ENCODE assay signal across 8 cellular contexts in the genomic region with DNA sequence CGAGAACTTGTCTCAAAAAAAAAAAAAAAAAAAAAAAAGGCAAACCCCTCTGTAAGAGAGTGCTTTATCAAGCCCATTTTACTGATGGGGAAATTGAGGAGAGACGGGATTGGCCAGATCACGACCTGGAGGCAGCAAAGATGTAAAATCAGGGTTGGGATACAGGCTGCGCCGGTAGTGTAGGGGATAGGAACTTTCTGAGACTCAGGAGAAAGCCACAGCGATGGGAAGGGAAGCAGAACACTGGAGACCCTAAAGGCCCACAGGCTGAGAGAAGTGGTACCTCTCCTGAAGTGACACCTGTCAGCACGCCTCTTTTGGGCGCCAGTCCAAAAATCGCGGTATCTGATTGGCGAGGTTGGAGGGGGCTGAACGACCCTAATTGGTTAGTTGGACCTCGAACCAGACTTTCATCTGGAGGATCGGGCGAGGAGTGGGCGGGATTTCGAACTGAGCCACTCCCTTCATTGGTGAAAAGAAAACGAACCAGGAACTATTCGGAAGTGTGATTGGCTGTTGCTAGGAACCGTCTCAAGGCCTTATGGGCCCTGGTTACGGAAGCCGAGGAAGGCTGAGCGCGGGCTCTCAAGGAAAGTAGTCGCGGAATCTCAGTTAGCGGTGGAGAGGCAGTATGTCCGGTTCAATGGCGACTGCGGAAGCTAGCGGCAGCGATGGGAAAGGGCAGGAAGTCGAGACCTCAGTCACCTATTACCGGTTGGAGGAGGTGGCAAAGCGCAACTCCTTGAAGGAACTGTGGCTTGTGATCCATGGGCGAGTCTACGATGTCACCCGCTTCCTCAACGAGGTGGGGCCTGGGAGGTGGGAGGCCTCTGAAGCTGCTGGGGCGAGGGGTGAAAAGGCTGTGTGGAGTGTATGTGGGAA. TPM values are rescaled to one million over a fixed set of nuclear protein-coding genes. Genes with fewer than 3 reads are reported as not detected.
DNase-seq lines count a peak whose midpoint lies in the region; ATAC-seq and TF ChIP-seq lines count a peak whose summit lies in the region.

A gene with protein sequence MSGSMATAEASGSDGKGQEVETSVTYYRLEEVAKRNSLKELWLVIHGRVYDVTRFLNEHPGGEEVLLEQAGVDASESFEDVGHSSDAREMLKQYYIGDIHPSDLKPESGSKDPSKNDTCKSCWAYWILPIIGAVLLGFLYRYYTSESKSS (plus strand): TSS at position 567 of the 882 bp plus-strand sequence. CDS start 65 bp downstream, at position 632.

- H3K4me1 Mint-ChIP-seq in T-helper 1 cell treated with Interleukin-12 subunit alpha and Interleukin-12 subunit beta and Interleukin-4 antibody, amounts not matched to agents 30 μg/mL and 1 μg/mL, for 36 hours (ENCODE audit: low read depth): peaks cover 32% of the 10 kb centered on the region
- peaks cover 10% of the 10 kb centered on the region for H3K4me1 Mint-ChIP-seq in progenitor cell of endocrine pancreas (ENCODE audit: low read depth)

- ATAC-seq in HG02884 (IDR thresholded peaks at IDR 0.05; ENCODE audit: unreplicated experiment): peak; percentile 94

- H3K36me3 ChIP-seq in left ventricle myocardium inferior: peaks cover 18% of the 10 kb centered on the region

- H3K4me3 ChIP-seq in left ventricle myocardium inferior: peak within 1 kb of the TSS; percentile 86

- no peak for TF ChIP-seq CTCF in GM13977 (IDR thresholded peaks at IDR 0.05; ENCODE audit: extremely low read depth, insufficient read depth, missing control alignments)
- peak; percentile 16 for TF ChIP-seq CTCF in left ventricle myocardium inferior (IDR thresholded peaks at IDR 0.05; ENCODE audit: borderline replicate concordance)
- TF ChIP-seq CTCF in progenitor cell of endocrine pancreas (IDR thresholded peaks at IDR 0.05; ENCODE audit: unreplicated experiment): no peak

- in situ Hi-C loops in GM13977 (cut with MboI; ENCODE audit: low pct_unique_long_range_greater_than_20kb, low sequenced_read_pairs, unreplicated experiment): no loop called here

- H3K4me3 Mint-ChIP-seq in T-helper 1 cell treated with Interleukin-12 subunit alpha and Interleukin-12 subunit beta and Interleukin-4 antibody, amounts not matched to agents 30 μg/mL and 1 μg/mL, for 36 hours: peak within 1 kb of the TSS; percentile 99
- peak within 1 kb of the TSS; percentile 99 for H3K4me3 Mint-ChIP-seq in progenitor cell of endocrine pancreas (ENCODE audit: low read depth)

- H3K27me3 ChIP-seq in left ventricle myocardium inferior (ENCODE audit: low read depth): no peaks in the 10 kb centered on the region

- peak within 1 kb of the TSS; percentile 96 for H3K27ac Mint-ChIP-seq in T-helper 1 cell treated with Interleukin-12 subunit alpha and Interleukin-12 subunit beta and Interleukin-4 antibody, amounts not matched to agents 30 μg/mL and 1 μg/mL, for 36 hours
- H3K27ac Mint-ChIP-seq in progenitor cell of endocrine pancreas: peak within 1 kb of the TSS; percentile 97

- peaks cover 6% of the 10 kb centered on the region for H3K9me3 ChIP-seq in left ventricle myocardium inferior (replicated peaks)

- peaks cover 26% of the 10 kb centered on the region for H3K4me1 ChIP-seq in left ventricle myocardium inferior

- H3K27ac ChIP-seq in left ventricle myocardium inferior (replicated peaks): peak within 1 kb of the TSS; percentile 80

- peaks cover 10% of the 10 kb centered on the region for H3K9me3 Mint-ChIP-seq in T-helper 1 cell treated with Interleukin-12 subunit alpha and Interleukin-12 subunit beta and Interleukin-4 antibody, amounts not matched to agents 30 μg/mL and 1 μg/mL, for 36 hours
- H3K9me3 Mint-ChIP-seq in progenitor cell of endocrine pancreas (ENCODE audit: low read depth): peaks cover 8% of the 10 kb centered on the region

- no peaks in the 10 kb centered on the region for H3K27me3 Mint-ChIP-seq in T-helper 1 cell treated with Interleukin-12 subunit alpha and Interleukin-12 subunit beta and Interleukin-4 antibody, amounts not matched to agents 30 μg/mL and 1 μg/mL, for 36 hours (ENCODE audit: low read depth)
- H3K27me3 Mint-ChIP-seq in progenitor cell of endocrine pancreas: no peaks in the 10 kb centered on the region

- DNase-seq in GM13977 (ENCODE audit: low spot score) (peak; percentile 93), NCI-H1694 (lab: John Stamatoyannopoulos, UW) (peak; percentile 97), amniotic stem cell (lab: John Stamatoyannopoulos, UW) (peak; percentile 94), left ventricle myocardium inferior (peak; percentile 92), progenitor cell of endocrine pancreas (ENCODE audit: low spot score, unreplicated experiment) (peak; percentile 75), ureter (ENCODE audit: low spot score) (peak; percentile 96)

- peaks cover 27% of the 10 kb centered on the region for H3K36me3 Mint-ChIP-seq in T-helper 1 cell treated with Interleukin-12 subunit alpha and Interleukin-12 subunit beta and Interleukin-4 antibody, amounts not matched to agents 30 μg/mL and 1 μg/mL, for 36 hours (ENCODE audit: low read depth)
- peaks cover 23% of the 10 kb centered on the region for H3K36me3 Mint-ChIP-seq in progenitor cell of endocrine pancreas (ENCODE audit: insufficient read depth)

- intact Hi-C loops in left ventricle myocardium inferior (cut with micrococcal nuclease): no loop called here

RNA-seq across cellular contexts. Expression of the gene that starts here (rescaled TPM):
- total RNA-seq in left ventricle myocardium inferior: 69.0 TPM
- total RNA-seq in progenitor cell of endocrine pancreas: 104 and 108 TPM in 2 replicates
- total RNA-seq in ureter: 152 TPM

Comparison
In these comparisons a context has a peak if more than half of its experiments do, and no peak if none do; other contexts are left out.
1. Peak in every context shown above with its lines: DNase-seq, ATAC-seq, H3K4me3 ChIP-seq and H3K27ac ChIP-seq.